In the genomic region with DNA sequence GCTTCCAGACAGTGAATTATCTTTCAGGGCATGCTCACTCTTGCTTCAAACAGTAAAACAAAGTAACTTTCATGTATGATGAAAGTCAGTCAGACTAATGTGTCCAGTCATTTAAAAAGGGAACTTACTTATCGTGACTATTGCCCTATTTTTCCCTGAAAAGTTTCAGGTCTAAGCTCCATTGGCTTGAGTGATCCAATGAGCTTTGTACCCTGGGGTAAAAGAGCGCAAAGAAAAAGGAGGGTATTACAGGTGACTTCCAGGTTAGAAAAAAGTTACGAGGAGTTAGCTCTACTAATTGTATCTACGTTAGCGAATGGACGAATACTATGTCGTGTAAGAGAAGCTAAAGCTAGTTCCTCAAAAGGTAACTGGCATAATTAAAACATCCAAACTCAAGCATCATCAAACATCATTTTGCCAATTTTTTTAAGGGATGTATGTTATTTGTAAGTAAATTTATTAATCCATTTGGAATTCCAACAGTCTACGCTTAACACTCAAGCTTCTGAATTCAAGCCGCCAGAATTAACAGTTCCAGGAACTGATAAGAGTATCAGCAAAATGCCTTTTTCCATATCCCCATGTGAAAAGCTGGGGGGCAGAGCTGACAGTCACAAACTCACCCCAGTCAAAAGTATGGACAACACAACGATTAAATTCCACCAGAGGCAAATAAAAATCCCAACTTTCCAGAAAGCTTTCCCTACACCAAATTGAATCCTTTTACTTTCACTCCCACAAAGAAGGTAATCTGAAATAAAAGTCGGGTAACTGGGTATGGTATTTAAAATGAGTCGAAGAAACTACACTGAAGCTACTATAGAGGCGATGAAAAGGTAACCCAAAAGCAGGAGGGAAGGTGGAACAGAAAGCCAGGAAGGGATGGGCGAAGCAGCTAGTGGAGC, we compare ENCODE assay signal across 1 cellular context.
TF ChIP-seq lines count a peak whose summit lies in the region.

No MANE protein-coding gene starts in this region.

TF ChIP-seq in IMR-90, 13 proteins besides CTCF, POLR2A, EP300 and RAD21 (continued from another document):
- TF ChIP-seq, protein P1, sequence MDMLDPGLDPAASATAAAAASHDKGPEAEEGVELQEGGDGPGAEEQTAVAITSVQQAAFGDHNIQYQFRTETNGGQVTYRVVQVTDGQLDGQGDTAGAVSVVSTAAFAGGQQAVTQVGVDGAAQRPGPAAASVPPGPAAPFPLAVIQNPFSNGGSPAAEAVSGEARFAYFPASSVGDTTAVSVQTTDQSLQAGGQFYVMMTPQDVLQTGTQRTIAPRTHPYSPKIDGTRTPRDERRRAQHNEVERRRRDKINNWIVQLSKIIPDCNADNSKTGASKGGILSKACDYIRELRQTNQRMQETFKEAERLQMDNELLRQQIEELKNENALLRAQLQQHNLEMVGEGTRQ (IDR thresholded peaks at IDR 0.05; ENCODE audit: low read depth, low read length), result no peak
- TF ChIP-seq NFE2L2 (IDR thresholded peaks at IDR 0.05; ENCODE audit: low read depth, low read length) (no peak), BHLHE40 (IDR thresholded peaks at IDR 0.05; ENCODE audit: low read depth, low read length) (no peak)
